ENCODE assay signal across 2 cellular contexts in genomic region chr14:90850487-90850886, GRCh38.
TF ChIP-seq lines count a peak whose summit lies in the region.

No MANE protein-coding gene starts in this region.

TF ChIP-seq in A549, 52 proteins besides CTCF, POLR2A, EP300 and RAD21 (continued from another document):
- TF ChIP-seq BCL3 (IDR thresholded peaks at IDR 0.05) (no peak), SREBF2 (IDR thresholded peaks at IDR 0.05) (no peak), EHMT2 (IDR thresholded peaks at IDR 0.05; ENCODE audit: low read depth) (no peak), HOXA7 (CRISPR knock-in tag; IDR thresholded peaks at IDR 0.05) (no peak), E2F6 (IDR thresholded peaks at IDR 0.05; ENCODE audit: borderline replicate concordance, low read depth) (no peak), ATOH8 (CRISPR knock-in tag; IDR thresholded peaks at IDR 0.05; ENCODE audit: low read depth) (no peak), EHF (CRISPR knock-in tag; IDR thresholded peaks at IDR 0.05) (no peak), RNF2 (IDR thresholded peaks at IDR 0.05; ENCODE audit: borderline replicate concordance, low read depth) (no peak), BHLHE40 (IDR thresholded peaks at IDR 0.05; ENCODE audit: low read depth, low read length) (no peak)

TF ChIP-seq in IMR-90, 13 proteins besides CTCF, POLR2A, EP300 and RAD21 (continued from another document):
- no peak for TF ChIP-seq ELK1 (IDR thresholded peaks at IDR 0.05; ENCODE audit: borderline replicate concordance, low read depth, low read length)
- TF ChIP-seq USF2 (IDR thresholded peaks at IDR 0.05; ENCODE audit: low read depth, low read length): no peak
- TF ChIP-seq BHLHE40 (IDR thresholded peaks at IDR 0.05; ENCODE audit: low read depth, low read length): no peak
- TF ChIP-seq RCOR1 (IDR thresholded peaks at IDR 0.05; ENCODE audit: insufficient replicate concordance, low read length): no peak
- TF ChIP-seq MAZ (IDR thresholded peaks at IDR 0.05; ENCODE audit: borderline replicate concordance, low read depth, low read length): no peak
- no peak for TF ChIP-seq RFX5 (IDR thresholded peaks at IDR 0.05; ENCODE audit: low read depth, low read length)
